Comparison of ENCODE assay signal across 25 cellular contexts in the genomic region with DNA sequence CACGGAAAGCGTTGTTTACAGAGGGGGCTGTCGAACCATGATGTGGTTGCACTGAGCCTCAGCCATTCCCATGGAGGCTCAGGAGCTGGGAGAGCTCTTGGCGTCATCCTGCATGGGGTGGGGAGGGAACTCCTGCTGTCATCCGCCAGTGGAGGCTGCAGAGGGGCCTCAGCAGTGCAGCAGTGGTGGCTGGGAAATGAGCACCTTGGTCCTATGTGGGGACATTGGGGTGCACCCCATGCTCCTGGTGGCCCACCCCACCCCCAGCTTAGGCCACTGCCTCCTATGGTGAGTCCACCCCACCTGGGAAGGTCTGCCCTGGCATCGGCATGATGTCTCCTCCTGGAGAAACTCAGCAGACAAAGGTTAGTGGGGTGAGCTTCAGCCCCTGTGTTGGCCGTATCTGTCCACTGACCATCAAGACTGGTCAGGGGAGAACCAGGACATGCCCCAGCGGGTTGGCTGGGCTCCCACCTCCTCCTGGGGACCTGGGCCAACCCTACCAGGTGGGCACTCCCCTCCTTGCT.
DNase-seq lines count a peak whose midpoint lies in the region; ATAC-seq and TF ChIP-seq lines count a peak whose summit lies in the region.
"Had no signal": no experiment of that assay in that cellular context is flagged by ENCODE, and none has a peak within 500 bp of the region (broad histone marks: within the 10 kb centered on the region; RNA-seq: fewer than 3 reads in every experiment).

No MANE protein-coding gene starts in this region.

- no peak for ATAC-seq in activated CD8-positive, alpha-beta memory T cell treated with anti-CD3 and anti-CD28 coated beads, Interleukin-2, amount 10 ng/mL, durations not matched to agents 7 days and 5 days
- ATAC-seq in natural killer cell = no peak
- ATAC-seq in GM18511 (IDR thresholded peaks at IDR 0.05; ENCODE audit: unreplicated experiment) = no peak
- ATAC-seq: HCT116, HepG2, K562 had no signal

- H3K4me3 ChIP-seq in coronary artery (no peak overlapping the region), suprapubic skin (no peak overlapping the region)
- H3K4me3 ChIP-seq: BLaER1, K562, MG63 had no signal

- intact Hi-C loops in natural killer cell (cut with micrococcal nuclease) = no loop called here

- no peak for TF ChIP-seq CTCF in coronary artery (IDR thresholded peaks at IDR 0.05)
- TF ChIP-seq CTCF in osteocyte (IDR thresholded peaks at IDR 0.05) = no peak
- no peak for TF ChIP-seq CTCF in suprapubic skin (IDR thresholded peaks at IDR 0.05)
- no peak for TF ChIP-seq CTCF in natural killer cell (IDR thresholded peaks at IDR 0.05)

- H3K9me3 Mint-ChIP-seq in activated CD8-positive, alpha-beta memory T cell treated with anti-CD3 and anti-CD28 coated beads, Interleukin-2, amount 10 ng/mL, durations not matched to agents 7 days and 5 days (ENCODE audit: low read depth) = no peaks in the 10 kb centered on the region
- H3K9me3 Mint-ChIP-seq in osteocyte (ENCODE audit: unreplicated experiment) (peaks cover 1% of the 10 kb centered on the region), natural killer cell (no peaks in the 10 kb centered on the region)
- H3K9me3 Mint-ChIP-seq: CD4-positive, alpha-beta memory T cell had no signal

- no peaks in the 10 kb centered on the region for H3K27me3 ChIP-seq in suprapubic skin
- H3K27me3 ChIP-seq: BLaER1, MG63 had no signal

- WGBS in suprapubic skin = 92% methylated on average over 7 of the region's 8 CpGs

- H3K27ac Mint-ChIP-seq in activated CD8-positive, alpha-beta memory T cell treated with anti-CD3 and anti-CD28 coated beads, Interleukin-2, amount 10 ng/mL, durations not matched to agents 7 days and 5 days = no peak overlapping the region
- H3K27ac Mint-ChIP-seq in osteocyte (ENCODE audit: unreplicated experiment) = no peak overlapping the region
- H3K27ac Mint-ChIP-seq in natural killer cell = no peak overlapping the region
- H3K27ac Mint-ChIP-seq: CD4-positive, alpha-beta memory T cell had no signal

- H3K4me1 Mint-ChIP-seq in activated CD8-positive, alpha-beta memory T cell treated with anti-CD3 and anti-CD28 coated beads, Interleukin-2, amount 10 ng/mL, durations not matched to agents 7 days and 5 days = no peaks in the 10 kb centered on the region
- H3K4me1 Mint-ChIP-seq in osteocyte (ENCODE audit: unreplicated experiment) = peaks cover 6% of the 10 kb centered on the region
- H3K4me1 Mint-ChIP-seq in natural killer cell = no peaks in the 10 kb centered on the region
- H3K4me1 Mint-ChIP-seq: CD4-positive, alpha-beta memory T cell had no signal

- no peak for TF ChIP-seq POLR2A in suprapubic skin (IDR thresholded peaks at IDR 0.05)

- H3K27me3 Mint-ChIP-seq in activated CD8-positive, alpha-beta memory T cell treated with anti-CD3 and anti-CD28 coated beads, Interleukin-2, amount 10 ng/mL, durations not matched to agents 7 days and 5 days = no peaks in the 10 kb centered on the region
- H3K27me3 Mint-ChIP-seq in osteocyte (ENCODE audit: unreplicated experiment) (no peaks in the 10 kb centered on the region), natural killer cell (ENCODE audit: low read depth in 2 of 2) (peaks cover 11 to 13% of the 10 kb centered on the region in 2 donors)
- H3K27me3 Mint-ChIP-seq: CD4-positive, alpha-beta memory T cell had no signal

- H3K36me3 Mint-ChIP-seq in activated CD8-positive, alpha-beta memory T cell treated with anti-CD3 and anti-CD28 coated beads, Interleukin-2, amount 10 ng/mL, durations not matched to agents 7 days and 5 days = no peaks in the 10 kb centered on the region
- H3K36me3 Mint-ChIP-seq in osteocyte (ENCODE audit: unreplicated experiment) (no peaks in the 10 kb centered on the region), natural killer cell (no peaks in the 10 kb centered on the region)
- H3K36me3 Mint-ChIP-seq: CD4-positive, alpha-beta memory T cell had no signal

- peak; percentile 9 for DNase-seq in activated CD8-positive, alpha-beta memory T cell treated with anti-CD3 and anti-CD28 coated beads, Interleukin-2, amount 50 U/mL, for 4 hours
- no peak for DNase-seq in activated CD8-positive, alpha-beta memory T cell treated with anti-CD3 and anti-CD28 coated beads, Interleukin-2, amount 10 ng/mL, durations not matched to agents 7 days and 5 days
- DNase-seq in coronary artery (ENCODE audit: low spot score) (peak; percentile 59), osteocyte (ENCODE audit: extremely low spot score, unreplicated experiment) (peak; percentile 79), suprapubic skin (ENCODE audit: low spot score in 2 of 2) (peak; percentile 45 to 53), GM03348 (ENCODE audit: low spot score) (no peak), natural killer cell (no peak)
- DNase-seq: ACHN; Calu3; CD4-positive, alpha-beta memory T cell; DMS153; GOT3; MG63; NCI-H1417; NCI-H1694 treated with DMSO at 0.1 percent for 48 hours; NCI-H2081 treated with DMSO at 0.1 percent for 48 hours; NCI-H2171 treated with DMSO at 0.1 percent for 48 hours; NCI-H524 treated with DMSO at 0.1 percent for 48 hours; Right ventricle myocardium superior had no signal

- no peak overlapping the region for H3K27ac ChIP-seq in coronary artery
- no peak overlapping the region for H3K27ac ChIP-seq in suprapubic skin
- H3K27ac ChIP-seq: 22Rv1, BLaER1 had no signal

- no peaks in the 10 kb centered on the region for H3K9me3 ChIP-seq in suprapubic skin
- H3K9me3 ChIP-seq: MG63 had no signal

- H3K4me1 ChIP-seq in suprapubic skin = peaks cover 33% of the 10 kb centered on the region

- no peak for TF ChIP-seq EP300 in suprapubic skin (IDR thresholded peaks at IDR 0.05)

- H3K36me3 ChIP-seq in suprapubic skin = no peaks in the 10 kb centered on the region
- H3K36me3 ChIP-seq: BLaER1, MG63 had no signal

- no peak overlapping the region for H3K4me3 Mint-ChIP-seq in activated CD8-positive, alpha-beta memory T cell treated with anti-CD3 and anti-CD28 coated beads, Interleukin-2, amount 10 ng/mL, durations not matched to agents 7 days and 5 days
- H3K4me3 Mint-ChIP-seq in osteocyte (ENCODE audit: unreplicated experiment) (no peak overlapping the region), natural killer cell (no peak overlapping the region)
- H3K4me3 Mint-ChIP-seq: CD4-positive, alpha-beta memory T cell had no signal

- CTCF ChIA-PET in activated CD8-positive, alpha-beta memory T cell treated with anti-CD3 and anti-CD28 coated beads, Interleukin-2, amount 10 ng/mL, durations not matched to agents 7 days and 5 days (lab: Charles Lee) = no interaction called here

Comparison
In these comparisons a context has a peak if more than half of its experiments do, and no peak if none do; other contexts are left out.
1. DNase-seq: peak in activated CD8-positive, alpha-beta memory T cell treated with anti-CD3 and anti-CD28 coated beads, Interleukin-2, amount 50 U/mL, for 4 hours (single experiment), coronary artery (single experiment), osteocyte (single experiment) and suprapubic skin (2 of 2); none in activated CD8-positive, alpha-beta memory T cell treated with anti-CD3 and anti-CD28 coated beads, Interleukin-2, amount 10 ng/mL, durations not matched to agents 7 days and 5 days (single experiment), GM03348 (single experiment) and natural killer cell (single experiment).